In the genomic region with DNA sequence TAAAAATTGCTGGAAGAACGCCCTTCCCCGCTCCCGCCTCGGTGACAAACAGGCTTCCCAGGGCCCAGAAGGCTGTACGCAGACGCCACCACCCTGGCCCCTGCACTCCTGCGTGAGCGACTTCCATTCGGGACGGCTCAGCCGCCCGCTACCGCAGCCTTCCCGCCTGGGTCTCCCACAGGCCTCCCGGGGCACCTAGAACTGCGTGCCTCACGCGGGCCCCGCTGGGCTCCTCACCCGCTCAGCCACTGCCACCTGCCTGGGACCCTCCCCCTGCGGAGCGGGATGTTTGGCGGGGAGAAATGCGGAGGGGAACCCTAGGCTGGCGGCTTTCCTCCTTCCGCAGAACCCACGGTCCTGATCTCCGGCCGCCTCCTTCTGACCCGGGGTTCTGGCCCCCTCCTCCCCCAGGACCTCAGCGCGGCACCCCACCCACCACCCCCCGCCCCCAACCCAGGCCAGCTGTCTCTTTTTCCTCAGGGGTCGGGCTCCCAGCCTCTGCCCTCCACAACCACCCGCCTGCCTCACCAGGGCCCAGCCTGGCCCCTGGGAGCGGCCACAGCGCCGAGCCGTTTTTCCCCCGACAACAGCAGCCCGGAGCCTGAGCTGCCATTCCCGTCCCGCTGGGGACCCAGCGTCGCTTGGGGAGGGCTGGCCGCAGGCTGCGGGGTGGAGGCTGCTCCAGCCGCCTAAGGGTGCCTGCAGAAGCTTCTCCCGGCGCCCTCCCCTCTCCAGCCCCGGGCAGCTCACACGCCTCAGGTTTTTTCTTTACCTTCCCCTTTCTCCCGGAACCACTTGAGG, we compare ENCODE assay signal across 9 cellular contexts. TPM values are rescaled to one million over a fixed set of nuclear protein-coding genes. Genes with fewer than 3 reads are reported as not detected.
DNase-seq lines count a peak whose midpoint lies in the region; ATAC-seq and TF ChIP-seq lines count a peak whose summit lies in the region.
"Had no signal": no experiment of that assay in that cellular context is flagged by ENCODE, and none has a peak within 500 bp of the region (broad histone marks: within the 10 kb centered on the region; RNA-seq: fewer than 3 reads in every experiment).

No MANE protein-coding gene starts in this region.

- POLR2A ChIA-PET in RWPE1 (lab: Yijun Ruan, JAX; ENCODE audit: low non-redundant PET): no interaction called here

- ATAC-seq in central memory CD8-positive, alpha-beta T cell (replicated peaks; ENCODE audit: extremely low read depth, poor library complexity, severe bottlenecking): peak; percentile 58
- no peak for ATAC-seq in GM21367 (IDR thresholded peaks at IDR 0.05; ENCODE audit: unreplicated experiment)
- no peak for ATAC-seq in HG03045 (IDR thresholded peaks at IDR 0.05; ENCODE audit: unreplicated experiment)

- no peaks in the 10 kb centered on the region for H3K9me3 ChIP-seq in skeletal muscle tissue (ENCODE audit: control insufficient read depth in 3 of 3, low read length in 3 of 3)

- no peaks in the 10 kb centered on the region for H3K36me3 ChIP-seq in skeletal muscle tissue (ENCODE audit: control insufficient read depth in 3 of 3, insufficient read depth in 3 of 3, low read length in 3 of 3)

- CTCF ChIA-PET in RWPE1 (lab: Yijun Ruan, JAX): interaction anchor here (0.7 to 0.8 kb wide), 2 partner anchors 18 to 97 kb away, joined by 3 to 5 read pairs; no protein-coding TSS in a partner anchor

- TF ChIP-seq CTCF in GM13977 (IDR thresholded peaks at IDR 0.05; ENCODE audit: extremely low read depth, insufficient read depth, missing control alignments) (no peak), RWPE1 (conservative IDR thresholded peaks at IDR 0.05; ENCODE audit: low read depth) (no peak)

- no peak overlapping the region for H3K27ac Mint-ChIP-seq in central memory CD8-positive, alpha-beta T cell (ENCODE audit: low read depth)

- peak overlapping the region; percentile 64 to 82 (median 82) for H3K4me3 ChIP-seq in skeletal muscle tissue (ENCODE audit: low read length in 3 of 3)
- H3K4me3 ChIP-seq: SK-N-MC had no signal

- H3K4me1 ChIP-seq in skeletal muscle tissue (ENCODE audit: control insufficient read depth in 3 of 3, insufficient read depth in 3 of 3, low read length in 3 of 3): peaks cover 0 to 4% (median 0%) of the 10 kb centered on the region in 3 donors

- H3K27me3 Mint-ChIP-seq in central memory CD8-positive, alpha-beta T cell: no peaks in the 10 kb centered on the region

- H3K27ac ChIP-seq in RWPE1 (no peak overlapping the region), skeletal muscle tissue (ENCODE audit: low read depth, low read length) (peak overlapping the region; percentile 70)
- H3K27ac ChIP-seq: SK-N-MC had no signal

- peak; percentile 55 for DNase-seq in GM13977 (ENCODE audit: low spot score)
- peak; percentile 33 for DNase-seq in RWPE1 (ENCODE audit: low spot score)
- DNase-seq in central memory CD8-positive, alpha-beta T cell (ENCODE audit: low spot score in 2 of 2): no peak
- peak; percentile 12 for DNase-seq in iris pigment epithelial cell (ENCODE audit: low read depth)
- no peak for DNase-seq in NCI-H1694 (lab: John Stamatoyannopoulos, UW)

- peak overlapping the region; percentile 74 to 90 (median 84) for H3K9ac ChIP-seq in skeletal muscle tissue (ENCODE audit: low read depth in 1 of 3, low read length in 3 of 3)

- no peaks in the 10 kb centered on the region for H3K27me3 ChIP-seq in skeletal muscle tissue (ENCODE audit: control insufficient read depth in 3 of 3, insufficient read depth in 3 of 3, low read length in 3 of 3)

- no peaks in the 10 kb centered on the region for H3K4me1 Mint-ChIP-seq in central memory CD8-positive, alpha-beta T cell

- H3K36me3 Mint-ChIP-seq in central memory CD8-positive, alpha-beta T cell (ENCODE audit: insufficient read depth): peaks cover 3% of the 10 kb centered on the region

- H3K9me3 Mint-ChIP-seq in central memory CD8-positive, alpha-beta T cell: no peaks in the 10 kb centered on the region

- in situ Hi-C loops in GM13977 (cut with MboI; ENCODE audit: low pct_unique_long_range_greater_than_20kb, low sequenced_read_pairs, unreplicated experiment): no loop called here

- peak overlapping the region; percentile 68 for H3K4me3 Mint-ChIP-seq in central memory CD8-positive, alpha-beta T cell

RNA-seq across cellular contexts. Expression of a gene that starts 27.6 kb away (rescaled TPM):
- 37.1 TPM for total RNA-seq in skeletal muscle tissue

RNA-seq across cellular contexts. Expression of a gene that starts 47.8 kb away (rescaled TPM):
- 159 TPM for total RNA-seq in skeletal muscle tissue

Comparison
In these comparisons a context has a peak if more than half of its experiments do, and no peak if none do; other contexts are left out.
1. DNase-seq: peak in GM13977 (single experiment), RWPE1 (single experiment) and iris pigment epithelial cell (single experiment); none in central memory CD8-positive, alpha-beta T cell (0 of 2) and NCI-H1694 (single experiment).